ENCODE assay signal across 20 cellular contexts in genomic region chr10:98430427-98430826, GRCh38.
"Had no signal": no experiment of that assay in that cellular context is flagged by ENCODE, and none has a peak within 500 bp of the region (broad histone marks: within the 10 kb centered on the region; RNA-seq: fewer than 3 reads in every experiment).

No MANE protein-coding gene starts in this region.

- H3K27me3 ChIP-seq: colonic mucosa, esophagus muscularis mucosa, gastrocnemius medialis, neutrophil, ovary, right atrium auricular region, sigmoid colon, suprapubic skin, thyroid gland had no signal

- H3K27me3 Mint-ChIP-seq: naive B cell, type B pancreatic cell had no signal

- H3K4me1 Mint-ChIP-seq: immature natural killer cell, nephron had no signal

- H3K4me1 ChIP-seq: colonic mucosa, gastrocnemius medialis, sigmoid colon, suprapubic skin, thyroid gland had no signal

- H3K27ac Mint-ChIP-seq: nephron, type B pancreatic cell had no signal

- ATAC-seq: gastrocnemius medialis had no signal

- H3K9me3 ChIP-seq: colonic mucosa, esophagus muscularis mucosa, gastrocnemius medialis, neutrophil, ovary, suprapubic skin, thyroid gland had no signal

- H3K4me3 ChIP-seq: colonic mucosa, esophagus muscularis mucosa, gastrocnemius medialis, ovary, right atrium auricular region, sigmoid colon, skin epidermis, suprapubic skin, thyroid gland had no signal

- H3K9me3 Mint-ChIP-seq: type B pancreatic cell had no signal

- H3K4me3 Mint-ChIP-seq: immature natural killer cell, naive B cell, nephron, type B pancreatic cell had no signal

- H3K36me3 ChIP-seq: ovary had no signal

- H3K27ac ChIP-seq: colonic mucosa, epithelial cell of prostate, esophagus muscularis mucosa, gastrocnemius medialis, neutrophil, ovary, sigmoid colon, skin epidermis, suprapubic skin, thyroid gland had no signal

- DNase-seq: colonic mucosa; effector memory CD4-positive, alpha-beta T cell; gastrocnemius medialis; immature natural killer cell; kidney; mesendoderm; naive B cell; ovary; sigmoid colon; stimulated activated CD4-positive, alpha-beta T cell treated with anti-CD3 and anti-CD28 coated beads, Interleukin-2, amount 100 ng/mL, for 24 hours; stimulated activated naive CD4-positive, alpha-beta T cell treated with Interleukin-2 at 50 U/mL for 16 hours; thyroid gland had no signal
